ENCODE assay signal across 1 cellular context in the genomic region with DNA sequence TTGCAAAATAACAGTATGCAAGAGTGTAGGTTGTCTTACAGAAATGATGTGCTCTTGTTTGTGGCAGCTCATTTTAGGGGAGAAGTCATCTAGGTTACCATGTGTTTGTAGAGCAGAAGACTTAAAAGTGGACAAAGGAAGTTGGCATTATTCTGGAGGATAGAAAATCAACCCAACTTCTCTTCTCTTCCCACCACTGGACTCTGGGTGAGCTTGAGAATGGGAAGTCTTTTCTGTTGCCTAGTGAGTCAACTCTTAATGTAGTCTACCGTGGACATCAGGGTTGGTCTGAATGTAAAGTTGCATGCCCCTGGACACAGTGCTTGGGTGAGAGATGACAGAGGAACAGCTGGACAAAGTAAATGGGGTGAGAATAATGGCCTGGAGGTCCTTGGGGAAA.
TF ChIP-seq lines count a peak whose summit lies in the region.

No MANE protein-coding gene starts in this region.

TF ChIP-seq in GM23338, 12 proteins besides CTCF, POLR2A, EP300 and RAD21 (continued from another document):
- TF ChIP-seq, protein P1, sequence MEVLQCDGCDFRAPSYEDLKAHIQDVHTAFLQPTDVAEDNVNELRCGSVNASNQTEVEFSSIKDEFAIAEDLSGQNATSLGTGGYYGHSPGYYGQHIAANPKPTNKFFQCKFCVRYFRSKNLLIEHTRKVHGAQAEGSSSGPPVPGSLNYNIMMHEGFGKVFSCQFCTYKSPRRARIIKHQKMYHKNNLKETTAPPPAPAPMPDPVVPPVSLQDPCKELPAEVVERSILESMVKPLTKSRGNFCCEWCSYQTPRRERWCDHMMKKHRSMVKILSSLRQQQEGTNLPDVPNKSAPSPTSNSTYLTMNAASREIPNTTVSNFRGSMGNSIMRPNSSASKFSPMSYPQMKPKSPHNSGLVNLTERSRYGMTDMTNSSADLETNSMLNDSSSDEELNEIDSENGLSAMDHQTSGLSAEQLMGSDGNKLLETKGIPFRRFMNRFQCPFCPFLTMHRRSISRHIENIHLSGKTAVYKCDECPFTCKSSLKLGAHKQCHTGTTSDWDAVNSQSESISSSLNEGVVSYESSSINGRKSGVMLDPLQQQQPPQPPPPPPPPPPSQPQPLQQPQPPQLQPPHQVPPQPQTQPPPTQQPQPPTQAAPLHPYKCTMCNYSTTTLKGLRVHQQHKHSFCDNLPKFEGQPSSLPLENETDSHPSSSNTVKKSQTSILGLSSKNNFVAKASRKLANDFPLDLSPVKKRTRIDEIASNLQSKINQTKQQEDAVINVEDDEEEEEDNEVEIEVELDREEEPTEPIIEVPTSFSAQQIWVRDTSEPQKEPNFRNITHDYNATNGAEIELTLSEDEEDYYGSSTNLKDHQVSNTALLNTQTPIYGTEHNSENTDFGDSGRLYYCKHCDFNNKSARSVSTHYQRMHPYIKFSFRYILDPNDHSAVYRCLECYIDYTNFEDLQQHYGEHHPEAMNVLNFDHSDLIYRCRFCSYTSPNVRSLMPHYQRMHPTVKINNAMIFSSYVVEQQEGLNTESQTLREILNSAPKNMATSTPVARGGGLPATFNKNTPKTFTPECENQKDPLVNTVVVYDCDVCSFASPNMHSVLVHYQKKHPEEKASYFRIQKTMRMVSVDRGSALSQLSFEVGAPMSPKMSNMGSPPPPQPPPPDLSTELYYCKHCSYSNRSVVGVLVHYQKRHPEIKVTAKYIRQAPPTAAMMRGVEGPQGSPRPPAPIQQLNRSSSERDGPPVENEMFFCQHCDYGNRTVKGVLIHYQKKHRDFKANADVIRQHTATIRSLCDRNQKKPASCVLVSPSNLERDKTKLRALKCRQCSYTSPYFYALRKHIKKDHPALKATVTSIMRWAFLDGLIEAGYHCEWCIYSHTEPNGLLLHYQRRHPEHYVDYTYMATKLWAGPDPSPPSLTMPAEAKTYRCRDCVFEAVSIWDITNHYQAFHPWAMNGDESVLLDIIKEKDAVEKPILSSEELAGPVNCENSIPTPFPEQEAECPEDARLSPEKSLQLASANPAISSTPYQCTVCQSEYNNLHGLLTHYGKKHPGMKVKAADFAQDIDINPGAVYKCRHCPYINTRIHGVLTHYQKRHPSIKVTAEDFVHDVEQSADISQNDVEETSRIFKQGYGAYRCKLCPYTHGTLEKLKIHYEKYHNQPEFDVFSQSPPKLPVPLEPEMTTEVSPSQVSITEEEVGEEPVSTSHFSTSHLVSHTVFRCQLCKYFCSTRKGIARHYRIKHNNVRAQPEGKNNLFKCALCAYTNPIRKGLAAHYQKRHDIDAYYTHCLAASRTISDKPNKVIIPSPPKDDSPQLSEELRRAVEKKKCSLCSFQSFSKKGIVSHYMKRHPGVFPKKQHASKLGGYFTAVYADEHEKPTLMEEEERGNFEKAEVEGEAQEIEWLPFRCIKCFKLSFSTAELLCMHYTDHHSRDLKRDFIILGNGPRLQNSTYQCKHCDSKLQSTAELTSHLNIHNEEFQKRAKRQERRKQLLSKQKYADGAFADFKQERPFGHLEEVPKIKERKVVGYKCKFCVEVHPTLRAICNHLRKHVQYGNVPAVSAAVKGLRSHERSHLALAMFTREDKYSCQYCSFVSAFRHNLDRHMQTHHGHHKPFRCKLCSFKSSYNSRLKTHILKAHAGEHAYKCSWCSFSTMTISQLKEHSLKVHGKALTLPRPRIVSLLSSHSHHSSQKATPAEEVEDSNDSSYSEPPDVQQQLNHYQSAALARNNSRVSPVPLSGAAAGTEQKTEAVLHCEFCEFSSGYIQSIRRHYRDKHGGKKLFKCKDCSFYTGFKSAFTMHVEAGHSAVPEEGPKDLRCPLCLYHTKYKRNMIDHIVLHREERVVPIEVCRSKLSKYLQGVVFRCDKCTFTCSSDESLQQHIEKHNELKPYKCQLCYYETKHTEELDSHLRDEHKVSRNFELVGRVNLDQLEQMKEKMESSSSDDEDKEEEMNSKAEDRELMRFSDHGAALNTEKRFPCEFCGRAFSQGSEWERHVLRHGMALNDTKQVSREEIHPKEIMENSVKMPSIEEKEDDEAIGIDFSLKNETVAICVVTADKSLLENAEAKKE (CRISPR knock-in tag; IDR thresholded peaks at IDR 0.05): no peak
- TF ChIP-seq ZNF114 (CRISPR knock-in tag; IDR thresholded peaks at IDR 0.05) (no peak), STAT1 (IDR thresholded peaks at IDR 0.05; ENCODE audit: unreplicated experiment) (no peak), ZNF331 (CRISPR knock-in tag; IDR thresholded peaks at IDR 0.05; ENCODE audit: low read depth) (no peak), NANOG (IDR thresholded peaks at IDR 0.05; ENCODE audit: borderline replicate concordance) (no peak), CREB1 (CRISPR knock-in tag; IDR thresholded peaks at IDR 0.05; ENCODE audit: low read depth) (no peak), EZH2 (IDR thresholded peaks at IDR 0.05; ENCODE audit: low read depth, unreplicated experiment) (no peak)
- TF ChIP-seq, protein P2, sequence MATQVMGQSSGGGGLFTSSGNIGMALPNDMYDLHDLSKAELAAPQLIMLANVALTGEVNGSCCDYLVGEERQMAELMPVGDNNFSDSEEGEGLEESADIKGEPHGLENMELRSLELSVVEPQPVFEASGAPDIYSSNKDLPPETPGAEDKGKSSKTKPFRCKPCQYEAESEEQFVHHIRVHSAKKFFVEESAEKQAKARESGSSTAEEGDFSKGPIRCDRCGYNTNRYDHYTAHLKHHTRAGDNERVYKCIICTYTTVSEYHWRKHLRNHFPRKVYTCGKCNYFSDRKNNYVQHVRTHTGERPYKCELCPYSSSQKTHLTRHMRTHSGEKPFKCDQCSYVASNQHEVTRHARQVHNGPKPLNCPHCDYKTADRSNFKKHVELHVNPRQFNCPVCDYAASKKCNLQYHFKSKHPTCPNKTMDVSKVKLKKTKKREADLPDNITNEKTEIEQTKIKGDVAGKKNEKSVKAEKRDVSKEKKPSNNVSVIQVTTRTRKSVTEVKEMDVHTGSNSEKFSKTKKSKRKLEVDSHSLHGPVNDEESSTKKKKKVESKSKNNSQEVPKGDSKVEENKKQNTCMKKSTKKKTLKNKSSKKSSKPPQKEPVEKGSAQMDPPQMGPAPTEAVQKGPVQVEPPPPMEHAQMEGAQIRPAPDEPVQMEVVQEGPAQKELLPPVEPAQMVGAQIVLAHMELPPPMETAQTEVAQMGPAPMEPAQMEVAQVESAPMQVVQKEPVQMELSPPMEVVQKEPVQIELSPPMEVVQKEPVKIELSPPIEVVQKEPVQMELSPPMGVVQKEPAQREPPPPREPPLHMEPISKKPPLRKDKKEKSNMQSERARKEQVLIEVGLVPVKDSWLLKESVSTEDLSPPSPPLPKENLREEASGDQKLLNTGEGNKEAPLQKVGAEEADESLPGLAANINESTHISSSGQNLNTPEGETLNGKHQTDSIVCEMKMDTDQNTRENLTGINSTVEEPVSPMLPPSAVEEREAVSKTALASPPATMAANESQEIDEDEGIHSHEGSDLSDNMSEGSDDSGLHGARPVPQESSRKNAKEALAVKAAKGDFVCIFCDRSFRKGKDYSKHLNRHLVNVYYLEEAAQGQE (IDR thresholded peaks at IDR 0.05; ENCODE audit: unreplicated experiment): no peak
- TF ChIP-seq, protein P3, sequence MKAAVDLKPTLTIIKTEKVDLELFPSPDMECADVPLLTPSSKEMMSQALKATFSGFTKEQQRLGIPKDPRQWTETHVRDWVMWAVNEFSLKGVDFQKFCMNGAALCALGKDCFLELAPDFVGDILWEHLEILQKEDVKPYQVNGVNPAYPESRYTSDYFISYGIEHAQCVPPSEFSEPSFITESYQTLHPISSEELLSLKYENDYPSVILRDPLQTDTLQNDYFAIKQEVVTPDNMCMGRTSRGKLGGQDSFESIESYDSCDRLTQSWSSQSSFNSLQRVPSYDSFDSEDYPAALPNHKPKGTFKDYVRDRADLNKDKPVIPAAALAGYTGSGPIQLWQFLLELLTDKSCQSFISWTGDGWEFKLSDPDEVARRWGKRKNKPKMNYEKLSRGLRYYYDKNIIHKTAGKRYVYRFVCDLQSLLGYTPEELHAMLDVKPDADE (IDR thresholded peaks at IDR 0.05): no peak
